In genomic region chr15:60228096-60228495, GRCh38 we compare ENCODE assay signal across 21 cellular contexts.
"Had no signal": no experiment of that assay in that cellular context is flagged by ENCODE, and none has a peak within 500 bp of the region (broad histone marks: within the 10 kb centered on the region; RNA-seq: fewer than 3 reads in every experiment).

No MANE protein-coding gene starts in this region.

- H3K27me3 ChIP-seq: ovary, right atrium auricular region, sigmoid colon had no signal

- FAIRE-seq: colon, islet of Langerhans, urothelium cell line had no signal

- ATAC-seq: effector memory CD8-positive, alpha-beta T cell; mucosa of descending colon; naive thymus-derived CD8-positive, alpha-beta T cell had no signal

- H3K9me3 ChIP-seq: esophagus muscularis mucosa, mucosa of descending colon, ovary, right atrium auricular region, sigmoid colon had no signal

- H3K4me3 ChIP-seq: esophagus muscularis mucosa, mucosa of descending colon, ovary, right atrium auricular region, sigmoid colon, skin epidermis had no signal

- DNase-seq: effector memory CD8-positive, alpha-beta T cell; foreskin melanocyte; head of caudate nucleus; hippocampal formation; kidney glomerular epithelial cell; mesendoderm; mucosa of descending colon; naive thymus-derived CD8-positive, alpha-beta T cell; nucleus accumbens; ovary; sigmoid colon; stimulated activated CD4-positive, alpha-beta T cell treated with anti-CD3 and anti-CD28 coated beads, Interleukin-12 subunit alpha, Interleukin-12 subunit beta, amount 100 ng/mL, for 4 hours; stimulated activated naive CD4-positive, alpha-beta T cell treated with Interleukin-2 at 50 U/mL for 16 hours; trophoblast cell had no signal

- H3K27ac ChIP-seq: epithelial cell of prostate, esophagus muscularis mucosa, ovary, right atrium auricular region, sigmoid colon, skin epidermis had no signal

- H3K36me3 ChIP-seq: esophagus muscularis mucosa, ovary, right atrium auricular region, sigmoid colon had no signal

- H3K4me1 ChIP-seq: esophagus muscularis mucosa, right atrium auricular region, sigmoid colon had no signal
